ENCODE assay signal across 9 cellular contexts in the genomic region with DNA sequence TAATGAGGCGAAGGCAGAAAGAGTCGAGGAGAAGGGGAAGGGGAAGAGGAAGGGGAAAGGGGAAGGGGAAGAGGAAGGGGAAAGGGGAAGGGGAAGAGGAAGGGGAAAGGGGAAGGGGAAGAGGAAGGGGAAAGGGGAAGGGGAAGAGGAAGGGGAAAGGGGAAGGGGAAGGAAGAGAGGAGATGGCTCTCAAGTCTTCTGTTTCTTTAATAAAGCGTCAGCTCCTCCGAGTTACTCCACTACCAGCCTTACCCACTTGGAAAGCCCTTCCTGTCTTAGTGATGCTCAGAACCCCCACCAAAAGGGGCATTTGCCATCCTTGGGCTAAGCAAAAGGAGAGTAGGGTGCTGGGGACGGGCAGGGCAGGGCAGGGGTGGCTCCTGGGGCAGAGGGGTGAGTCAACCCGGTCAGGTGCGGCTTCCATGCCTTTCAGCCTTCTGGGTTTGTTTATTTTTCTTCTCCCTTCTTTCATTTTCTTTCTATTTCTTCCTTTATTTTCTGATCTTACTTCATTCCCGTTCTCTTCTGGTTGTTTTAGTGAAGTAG. TPM values are rescaled to one million over a fixed set of nuclear protein-coding genes. Genes with fewer than 3 reads are reported as not detected.
DNase-seq lines count a peak whose midpoint lies in the region; ATAC-seq and TF ChIP-seq lines count a peak whose summit lies in the region.
"Had no signal": no experiment of that assay in that cellular context is flagged by ENCODE, and none has a peak within 500 bp of the region (broad histone marks: within the 10 kb centered on the region; RNA-seq: fewer than 3 reads in every experiment).

No MANE protein-coding gene starts in this region.

- H2AFZ ChIP-seq in GM23338 = no peak overlapping the region; the same call in 1 of the 2 replicates

- ATAC-seq in GM23338 (no peak), WTC11 (no peak), gastrocnemius medialis (no peak), GM18502 (IDR thresholded peaks at IDR 0.05; ENCODE audit: poor library complexity, unreplicated experiment) (no peak), HG03045 (IDR thresholded peaks at IDR 0.05; ENCODE audit: unreplicated experiment) (no peak), GM21528 (IDR thresholded peaks at IDR 0.05; ENCODE audit: low FRiP score, unreplicated experiment) (no peak)

- H4K20me1 ChIP-seq in GM23338 (replicated peaks; ENCODE audit: insufficient read depth) = no peaks in the 10 kb centered on the region

- POLR2A ChIA-PET in WTC11 (lab: Charles Lee) = no interaction called here

- in situ Hi-C loops in gastrocnemius medialis (cut with MboI; ENCODE audit: low sequenced_read_pairs in 4 of 4) = no loop called here

- H3K4me2 ChIP-seq in GM23338 = peak overlapping the region; percentile 95

- H3K27me3 Mint-ChIP-seq in GM23338 (ENCODE audit: insufficient read depth, low read depth, poor library complexity) (peaks cover 37% of the 10 kb centered on the region), WTC11 (ENCODE audit: low read depth) (peaks cover 38% of the 10 kb centered on the region)

- H3K79me2 ChIP-seq in GM23338 (replicated peaks; ENCODE audit: insufficient read depth) = no peaks in the 10 kb centered on the region

- peaks cover 21% of the 10 kb centered on the region for H3K4me1 ChIP-seq in GM23338 (ENCODE audit: insufficient read depth)
- peaks cover 19% of the 10 kb centered on the region for H3K4me1 ChIP-seq in iPS-18a (ENCODE audit: control insufficient read depth, low read depth, low read length)
- H3K4me1 ChIP-seq in gastrocnemius medialis = peaks cover 31 to 35% of the 10 kb centered on the region in 2 donors

- H3K36me3 ChIP-seq in GM23338 (ENCODE audit: insufficient read depth) = no peaks in the 10 kb centered on the region; the same call in 1 of the 2 replicates
- no peaks in the 10 kb centered on the region for H3K36me3 ChIP-seq in iPS-18a (ENCODE audit: control insufficient read depth, low read depth, low read length)
- no peaks in the 10 kb centered on the region for H3K36me3 ChIP-seq in gastrocnemius medialis

- H3K27me3 ChIP-seq in GM23338 (ENCODE audit: insufficient read depth) (peaks cover 46% of the 10 kb centered on the region), iPS-18a (ENCODE audit: control insufficient read depth, insufficient read depth, low read length) (peaks cover 32% of the 10 kb centered on the region), gastrocnemius medialis (no peaks in the 10 kb centered on the region)

- no peak for TF ChIP-seq POLR2A in gastrocnemius medialis (IDR thresholded peaks at IDR 0.05)

- no peak overlapping the region for H3K27ac Mint-ChIP-seq in GM23338
- no peak overlapping the region for H3K27ac Mint-ChIP-seq in WTC11

- H3K9me3 ChIP-seq in iPS-18a (ENCODE audit: control insufficient read depth, low read depth, low read length) (no peaks in the 10 kb centered on the region), gastrocnemius medialis (no peaks in the 10 kb centered on the region)

- DNase-seq in GM23338 (ENCODE audit: low spot score) (no peak), WTC11 (ENCODE audit: low spot score) (no peak), gastrocnemius medialis (no peak)
- no peak for DNase-seq in NK-92 treated with Interleukin-12 subunit alpha and Interleukin-12 subunit beta, amount 100 ng/mL, for 24 hours (lab: John Stamatoyannopoulos, UW)
- DNase-seq: GF-D8 had no signal

- H3K36me3 Mint-ChIP-seq in GM23338 (ENCODE audit: low read depth) (no peaks in the 10 kb centered on the region; the same call in 2 of the 3 replicates), WTC11 (peaks cover 6% of the 10 kb centered on the region)

- H3K4me3 Mint-ChIP-seq in GM23338 (peak overlapping the region; percentile 73), WTC11 (peak overlapping the region; percentile 63)

- no peaks in the 10 kb centered on the region for H3K9me2 ChIP-seq in GM23338 (ENCODE audit: insufficient read depth)

- H3F3A ChIP-seq in GM23338 (replicated peaks; ENCODE audit: low read depth) = peaks cover 5% of the 10 kb centered on the region; the same call in 1 of the 2 replicates

- no peak overlapping the region for H3K9ac ChIP-seq in iPS-18a (ENCODE audit: low read length)

- H3K9me3 Mint-ChIP-seq in GM23338 (peaks cover 6% of the 10 kb centered on the region; the same call in 1 of the 3 replicates), WTC11 (peaks cover 6% of the 10 kb centered on the region)

- H3K4me3 ChIP-seq in GM23338 = peak overlapping the region; percentile 82
- peak overlapping the region; percentile 67 for H3K4me3 ChIP-seq in iPS-18a (ENCODE audit: low read length)
- peak overlapping the region; percentile 68 to 84 (median 81) for H3K4me3 ChIP-seq in gastrocnemius medialis

- intact Hi-C loops in gastrocnemius medialis (cut with DNase I; ENCODE audit: low total_unique reads) = loop anchor here (2.0 kb wide), 1 partner anchor 29 kb away; no protein-coding TSS in a partner anchor

- TF ChIP-seq CTCF in GM23338 (conservative IDR thresholded peaks at IDR 0.05; ENCODE audit: low read depth in 2 of 2) (no peak), WTC11 (IDR thresholded peaks at IDR 0.05) (no peak), gastrocnemius medialis (IDR thresholded peaks at IDR 0.05 in 4 of 5, conservative IDR thresholded peaks at IDR 0.05 in 1 of 5) (no peak)

- CTCF ChIA-PET in WTC11 (lab: Charles Lee) = no interaction called here

- H3K27ac ChIP-seq in GM23338 (ENCODE audit: low read depth) (no peak overlapping the region), iPS-18a (ENCODE audit: low read length) (no peak overlapping the region), gastrocnemius medialis (peak overlapping the region; percentile 89 to 99 (median 98))

- H3K4me1 Mint-ChIP-seq in GM23338 (peaks cover 32% of the 10 kb centered on the region), WTC11 (peaks cover 32% of the 10 kb centered on the region)

TF ChIP-seq in GM23338, 12 proteins besides CTCF, POLR2A, EP300 and RAD21 (continues in another document):
- TF ChIP-seq ZNF331 (CRISPR knock-in tag; IDR thresholded peaks at IDR 0.05; ENCODE audit: low read depth) (no peak), EZH2 (IDR thresholded peaks at IDR 0.05; ENCODE audit: low read depth, unreplicated experiment) (no peak), JUNB (IDR thresholded peaks at IDR 0.05; ENCODE audit: unreplicated experiment) (no peak), NANOG (IDR thresholded peaks at IDR 0.05; ENCODE audit: borderline replicate concordance) (no peak), STAT1 (IDR thresholded peaks at IDR 0.05; ENCODE audit: unreplicated experiment) (no peak), ZNF114 (CRISPR knock-in tag; IDR thresholded peaks at IDR 0.05) (no peak)

TF ChIP-seq in WTC11, 78 proteins besides CTCF, POLR2A, EP300 and RAD21:
- TF ChIP-seq JAZF1 (CRISPR knock-in tag; IDR thresholded peaks at IDR 0.05) (no peak), GTF2I (CRISPR knock-in tag; conservative IDR thresholded peaks at IDR 0.05) (no peak), ESRRA (CRISPR knock-in tag; IDR thresholded peaks at IDR 0.05; ENCODE audit: borderline replicate concordance) (no peak), SOX15 (CRISPR knock-in tag; IDR thresholded peaks at IDR 0.05) (no peak)
- TF ChIP-seq, protein P1, sequence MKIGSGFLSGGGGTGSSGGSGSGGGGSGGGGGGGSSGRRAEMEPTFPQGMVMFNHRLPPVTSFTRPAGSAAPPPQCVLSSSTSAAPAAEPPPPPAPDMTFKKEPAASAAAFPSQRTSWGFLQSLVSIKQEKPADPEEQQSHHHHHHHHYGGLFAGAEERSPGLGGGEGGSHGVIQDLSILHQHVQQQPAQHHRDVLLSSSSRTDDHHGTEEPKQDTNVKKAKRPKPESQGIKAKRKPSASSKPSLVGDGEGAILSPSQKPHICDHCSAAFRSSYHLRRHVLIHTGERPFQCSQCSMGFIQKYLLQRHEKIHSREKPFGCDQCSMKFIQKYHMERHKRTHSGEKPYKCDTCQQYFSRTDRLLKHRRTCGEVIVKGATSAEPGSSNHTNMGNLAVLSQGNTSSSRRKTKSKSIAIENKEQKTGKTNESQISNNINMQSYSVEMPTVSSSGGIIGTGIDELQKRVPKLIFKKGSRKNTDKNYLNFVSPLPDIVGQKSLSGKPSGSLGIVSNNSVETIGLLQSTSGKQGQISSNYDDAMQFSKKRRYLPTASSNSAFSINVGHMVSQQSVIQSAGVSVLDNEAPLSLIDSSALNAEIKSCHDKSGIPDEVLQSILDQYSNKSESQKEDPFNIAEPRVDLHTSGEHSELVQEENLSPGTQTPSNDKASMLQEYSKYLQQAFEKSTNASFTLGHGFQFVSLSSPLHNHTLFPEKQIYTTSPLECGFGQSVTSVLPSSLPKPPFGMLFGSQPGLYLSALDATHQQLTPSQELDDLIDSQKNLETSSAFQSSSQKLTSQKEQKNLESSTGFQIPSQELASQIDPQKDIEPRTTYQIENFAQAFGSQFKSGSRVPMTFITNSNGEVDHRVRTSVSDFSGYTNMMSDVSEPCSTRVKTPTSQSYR (CRISPR knock-in tag; IDR thresholded peaks at IDR 0.05) = no peak
- TF ChIP-seq, protein P2, sequence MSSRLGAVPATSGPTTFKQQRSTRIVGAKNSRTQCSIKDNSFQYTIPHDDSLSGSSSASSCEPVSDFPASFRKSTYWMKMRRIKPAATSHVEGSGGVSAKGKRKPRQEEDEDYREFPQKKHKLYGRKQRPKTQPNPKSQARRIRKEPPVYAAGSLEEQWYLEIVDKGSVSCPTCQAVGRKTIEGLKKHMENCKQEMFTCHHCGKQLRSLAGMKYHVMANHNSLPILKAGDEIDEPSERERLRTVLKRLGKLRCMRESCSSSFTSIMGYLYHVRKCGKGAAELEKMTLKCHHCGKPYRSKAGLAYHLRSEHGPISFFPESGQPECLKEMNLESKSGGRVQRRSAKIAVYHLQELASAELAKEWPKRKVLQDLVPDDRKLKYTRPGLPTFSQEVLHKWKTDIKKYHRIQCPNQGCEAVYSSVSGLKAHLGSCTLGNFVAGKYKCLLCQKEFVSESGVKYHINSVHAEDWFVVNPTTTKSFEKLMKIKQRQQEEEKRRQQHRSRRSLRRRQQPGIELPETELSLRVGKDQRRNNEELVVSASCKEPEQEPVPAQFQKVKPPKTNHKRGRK (CRISPR knock-in tag; IDR thresholded peaks at IDR 0.05; ENCODE audit: borderline replicate concordance) = 0 out of 2 replicates have a peak, but pooled peaks have one; percentile 71

RNA-seq across cellular contexts. Expression of a gene that starts 0.5 kb away (rescaled TPM):
- total RNA-seq in GM23338 (2014; rRNA removed; shearing (Covaris generic)) = not detected in 2 replicates
- 0.08 and 0.12 TPM in 2 replicates for polyA plus RNA-seq in GM23338 (2016; fragmentation: Nextera tagmentation; extraction: Ambion mirVana)
- total RNA-seq in WTC11 (2021) = 0.22 to 0.39 TPM (median 0.32 TPM) in 3 replicates
- total RNA-seq in gastrocnemius medialis = 10 to 100 TPM; 78.6 to 97.0 (median 91.7) TPM

Comparison
In these comparisons a context has a peak if more than half of its experiments do, and no peak if none do; other contexts are left out.
1. H3K27ac ChIP-seq: peak in gastrocnemius medialis (4 of 4); none in GM23338 (single experiment) and iPS-18a (single experiment).
2. RNA of a gene that starts 0.5 kb away (total RNA-seq): 78.6 to 97.0 TPM in gastrocnemius medialis; 0.22 to 0.39 TPM in WTC11 and not detected in GM23338; every median in the first group is over 10 times any median in the second.
3. Peak in every context shown above with its lines, with median percentiles within 50 percentile points of each other: H3K4me3 ChIP-seq.